Comparison of ENCODE assay signal across 1 cellular context in the genomic region with DNA sequence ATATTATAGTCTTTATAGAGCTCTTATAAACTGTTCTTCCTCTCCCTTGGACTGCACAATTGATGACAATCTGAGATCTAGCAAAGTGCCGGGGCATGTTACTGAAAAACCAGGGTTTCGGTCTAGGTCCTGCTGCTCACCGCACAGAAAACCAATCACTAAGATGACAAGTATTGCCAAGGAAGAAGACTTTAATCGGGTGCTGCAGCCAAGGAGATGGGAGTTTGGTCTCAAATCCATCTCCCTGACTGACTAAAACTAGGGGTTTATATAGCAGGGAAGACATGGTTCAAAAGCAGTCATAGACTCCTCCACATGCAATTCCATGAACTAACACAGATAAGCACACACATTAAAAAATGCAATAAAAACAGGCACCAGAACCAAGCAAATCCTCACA.
TF ChIP-seq lines count a peak whose summit lies in the region.

No MANE protein-coding gene starts in this region.

TF ChIP-seq in HepG2, 621 proteins besides CTCF, POLR2A, EP300 and RAD21:
- TF ChIP-seq, protein P1, sequence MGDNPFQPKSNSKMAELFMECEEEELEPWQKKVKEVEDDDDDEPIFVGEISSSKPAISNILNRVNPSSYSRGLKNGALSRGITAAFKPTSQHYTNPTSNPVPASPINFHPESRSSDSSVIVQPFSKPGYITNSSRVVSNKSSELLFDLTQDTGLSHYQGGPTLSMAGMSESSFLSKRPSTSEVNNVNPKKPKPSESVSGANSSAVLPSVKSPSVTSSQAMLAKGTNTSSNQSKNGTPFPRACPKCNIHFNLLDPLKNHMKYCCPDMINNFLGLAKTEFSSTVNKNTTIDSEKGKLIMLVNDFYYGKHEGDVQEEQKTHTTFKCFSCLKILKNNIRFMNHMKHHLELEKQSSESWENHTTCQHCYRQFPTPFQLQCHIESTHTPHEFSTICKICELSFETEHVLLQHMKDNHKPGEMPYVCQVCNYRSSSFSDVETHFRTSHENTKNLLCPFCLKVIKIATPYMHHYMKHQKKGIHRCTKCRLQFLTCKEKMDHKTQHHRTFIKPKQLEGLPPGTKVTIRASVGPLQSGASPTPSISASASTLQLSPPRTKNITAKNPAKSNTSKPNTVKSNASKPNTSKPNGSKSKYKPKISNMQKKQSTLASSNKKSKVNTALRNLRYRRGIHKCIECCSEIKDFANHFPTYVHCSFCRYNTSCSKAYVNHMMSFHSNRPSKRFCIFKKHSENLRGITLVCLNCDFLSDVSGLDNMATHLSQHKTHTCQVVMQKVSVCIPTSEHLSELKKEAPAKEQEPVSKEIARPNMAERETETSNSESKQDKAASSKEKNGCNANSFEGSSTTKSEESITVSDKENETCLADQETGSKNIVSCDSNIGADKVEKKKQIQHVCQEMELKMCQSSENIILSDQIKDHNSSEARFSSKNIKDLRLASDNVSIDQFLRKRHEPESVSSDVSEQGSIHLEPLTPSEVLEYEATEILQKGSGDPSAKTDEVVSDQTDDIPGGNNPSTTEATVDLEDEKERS (CRISPR knock-in tag; IDR thresholded peaks at IDR 0.05): no peak
- peak; percentile 94 for TF ChIP-seq ZNF124 (CRISPR knock-in tag; IDR thresholded peaks at IDR 0.05)
